ENCODE assay signal across 1 cellular context in genomic region chr19:38360839-38361631, GRCh38.
TF ChIP-seq lines count a peak whose summit lies in the region.

No MANE protein-coding gene starts in this region.

TF ChIP-seq in H1, 55 proteins besides CTCF, POLR2A, EP300 and RAD21:
- peak; percentile 13; the same call in 1 of the 2 replicates for TF ChIP-seq E2F6 (IDR thresholded peaks at IDR 0.05)
- no peak for TF ChIP-seq KDM1A (IDR thresholded peaks at IDR 0.05; ENCODE audit: borderline replicate concordance, low read length)
- peak; percentile 1 for TF ChIP-seq RNF2 (IDR thresholded peaks at IDR 0.05; ENCODE audit: borderline replicate concordance, low read depth, low read length, missing control alignments, poor library complexity, severe bottlenecking)
- peak; percentile 42; the same call in 1 of the 2 replicates for TF ChIP-seq SUZ12 (IDR thresholded peaks at IDR 0.05; ENCODE audit: low read length)
